In genomic region chr3:14548321-14548729, GRCh38 we compare ENCODE assay signal across 8 cellular contexts. TPM values are rescaled to one million over a fixed set of nuclear protein-coding genes. Genes with fewer than 3 reads are reported as not detected.
DNase-seq lines count a peak whose midpoint lies in the region; ATAC-seq and TF ChIP-seq lines count a peak whose summit lies in the region.

No MANE protein-coding gene starts in this region.

- ATAC-seq in GM21786 (IDR thresholded peaks at IDR 0.05; ENCODE audit: unreplicated experiment) (peak; percentile 50), gastroesophageal sphincter (peak; percentile 72), GM21528 (IDR thresholded peaks at IDR 0.05; ENCODE audit: low FRiP score, unreplicated experiment) (no peak), GM21360 (IDR thresholded peaks at IDR 0.05; ENCODE audit: unreplicated experiment) (no peak)

- no peak overlapping the region for H3K4me2 ChIP-seq in parathyroid adenoma (ENCODE audit: low read length)

- H3K4me1 ChIP-seq in gastroesophageal sphincter: peaks cover 0 to 10% (median 4%) of the 10 kb centered on the region in 3 donors
- no peaks in the 10 kb centered on the region for H3K4me1 ChIP-seq in parathyroid adenoma

- TF ChIP-seq POLR2A in gastroesophageal sphincter (IDR thresholded peaks at IDR 0.05): no peak

- no peaks in the 10 kb centered on the region for H3K9me3 Mint-ChIP-seq in activated T-cell treated with anti-CD3 and anti-CD28 coated beads, Interleukin-2, amount 50 U/mL, for 24 hours

- no peaks in the 10 kb centered on the region for H3K36me3 Mint-ChIP-seq in activated T-cell treated with anti-CD3 and anti-CD28 coated beads, Interleukin-2, amount 50 U/mL, for 24 hours (ENCODE audit: low read depth)

- no peak overlapping the region for H3K4me3 ChIP-seq in BJ (ENCODE audit: low read depth, low read length)
- H3K4me3 ChIP-seq in gastroesophageal sphincter: no peak overlapping the region
- no peak overlapping the region for H3K4me3 ChIP-seq in parathyroid adenoma (ENCODE audit: low read depth, low read length)

- no peak overlapping the region for H3K27ac ChIP-seq in gastroesophageal sphincter
- no peak overlapping the region for H3K27ac ChIP-seq in parathyroid adenoma

- H3K79me2 ChIP-seq in parathyroid adenoma: no peaks in the 10 kb centered on the region

- no peaks in the 10 kb centered on the region for H3K36me3 ChIP-seq in BJ (ENCODE audit: control insufficient read depth, insufficient read depth, low read length)
- H3K36me3 ChIP-seq in gastroesophageal sphincter: no peaks in the 10 kb centered on the region
- H3K36me3 ChIP-seq in parathyroid adenoma (ENCODE audit: control insufficient read depth, insufficient read depth, low read length): no peaks in the 10 kb centered on the region

- no peaks in the 10 kb centered on the region for H3K4me1 Mint-ChIP-seq in activated T-cell treated with anti-CD3 and anti-CD28 coated beads, Interleukin-2, amount 50 U/mL, for 24 hours (ENCODE audit: low read depth)

- DNase-seq in BJ (ENCODE audit: low read depth): no peak
- DNase-seq in NCI-H748 (lab: John Stamatoyannopoulos, UW; ENCODE audit: unreplicated experiment): peak; percentile 61
- peak; percentile 49 for DNase-seq in activated T-cell treated with anti-CD3 and anti-CD28 coated beads, Interleukin-2, amount 50 U/mL, for 24 hours

- peak; percentile 84 for TF ChIP-seq CTCF in BJ (IDR thresholded peaks at IDR 0.05; ENCODE audit: insufficient read depth, low read depth, low read length)
- peak in 3 of 4 experiments; percentile 59 to 79 (median 62) for TF ChIP-seq CTCF in gastroesophageal sphincter (IDR thresholded peaks at IDR 0.05)
- TF ChIP-seq CTCF in parathyroid adenoma (IDR thresholded peaks at IDR 0.05): peak; percentile 53

- H3K4me3 Mint-ChIP-seq in activated T-cell treated with anti-CD3 and anti-CD28 coated beads, Interleukin-2, amount 50 U/mL, for 24 hours: no peak overlapping the region

- WGBS in gastroesophageal sphincter (ENCODE audit: low coverage in 1 of 2), 2 donors: 4% methylated on average over 5 of the region's 12 CpGs; no CpG with 5 or more reads in 1 of the 2 donors

- H3K27me3 ChIP-seq in BJ (ENCODE audit: control insufficient read depth, insufficient read depth, low read length) (peaks cover 7% of the 10 kb centered on the region), gastroesophageal sphincter (peaks cover 43% of the 10 kb centered on the region), parathyroid adenoma (ENCODE audit: control insufficient read depth, insufficient read depth, low read length) (no peaks in the 10 kb centered on the region)

- no peak overlapping the region for H2AFZ ChIP-seq in parathyroid adenoma

- TF ChIP-seq EP300 in gastroesophageal sphincter (IDR thresholded peaks at IDR 0.05): no peak

- H3K9ac ChIP-seq in parathyroid adenoma: no peak overlapping the region

- CTCF ChIA-PET in BJ (lab: Yijun Ruan, JAX): interaction anchor here (0.5 to 6.8 kb wide), 28 partner anchors 8 to 1034 kb away, joined by 3 to 64 read pairs (median 4); partner anchors contain the start of genes GRIP2, LSM3, SLC6A6 and XPC

- no peaks in the 10 kb centered on the region for H3K9me3 ChIP-seq in gastroesophageal sphincter
- no peaks in the 10 kb centered on the region for H3K9me3 ChIP-seq in parathyroid adenoma (ENCODE audit: control insufficient read depth, low read length)

- H3K27me3 Mint-ChIP-seq in activated T-cell treated with anti-CD3 and anti-CD28 coated beads, Interleukin-2, amount 50 U/mL, for 24 hours: peaks cover 54% of the 10 kb centered on the region

- POLR2A ChIA-PET in BJ (lab: Charles Lee): interaction anchor here (0.5 kb wide), 1 partner anchor 188 kb away, joined by 3 read pairs; no protein-coding TSS in a partner anchor

- H3K27ac Mint-ChIP-seq in activated T-cell treated with anti-CD3 and anti-CD28 coated beads, Interleukin-2, amount 50 U/mL, for 24 hours: no peak overlapping the region

RNA-seq across cellular contexts. Expression of gene GRIP2, which starts 8.2 kb away (rescaled TPM):
- 0.18 and 0.45 TPM in 2 replicates for polyA plus RNA-seq in BJ (2011; rRNA removed)
- polyA minus RNA-seq in BJ (2011; rRNA and poly(A)+ RNA removed): 0.51 and 1.0 TPM in 2 replicates
- 1 to 10 TPM in 2 of 4 donors, under 1 TPM in 2; 0.27 to 1.6 (median 0.72) TPM for total RNA-seq in gastroesophageal sphincter

Comparison
In these comparisons a context has a peak if more than half of its experiments do, and no peak if none do; other contexts are left out.
1. ATAC-seq: peak in GM21786 (single experiment) and gastroesophageal sphincter (single experiment); none in GM21528 (single experiment) and GM21360 (single experiment).
2. Peak in every context shown above with its lines, with median percentiles within 50 percentile points of each other: CTCF ChIP-seq.